ENCODE assay signal across 22 cellular contexts in the genomic region with DNA sequence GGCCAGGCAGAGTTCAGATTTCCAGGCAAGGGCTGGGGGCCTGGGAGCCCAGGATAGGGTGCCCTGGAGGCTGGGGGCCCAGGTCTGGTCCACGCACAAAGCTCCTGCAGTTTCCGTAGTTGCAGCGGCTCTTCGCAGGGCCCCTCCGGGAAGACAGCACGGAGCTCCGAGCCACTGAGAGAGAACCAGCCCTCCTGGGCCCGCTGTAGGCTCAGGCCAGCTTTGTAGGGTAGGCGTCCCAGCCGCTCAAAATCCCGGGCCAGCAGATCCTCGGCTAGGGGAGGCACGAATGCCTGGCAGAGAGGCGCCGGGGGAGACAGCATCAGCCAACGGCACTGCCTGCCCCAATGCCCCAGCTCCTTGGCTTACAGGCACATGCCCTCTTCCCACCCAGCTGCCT. TPM values are rescaled to one million over a fixed set of nuclear protein-coding genes. Genes with fewer than 3 reads are reported as not detected.
"Had no signal": no experiment of that assay in that cellular context is flagged by ENCODE, and none has a peak within 500 bp of the region (broad histone marks: within the 10 kb centered on the region; RNA-seq: fewer than 3 reads in every experiment).

No MANE protein-coding gene starts in this region.

- ATAC-seq: stimulated activated naive B cell treated with anti-CD40 and anti-IgM and Interleukin-4, amounts not matched to agents 10 μg/mL and 1 μg/mL and 100 μg/mL, for 72 hours had no signal

- H3K27ac ChIP-seq: colonic mucosa, lower lobe of right lung, ovary, psoas muscle, sigmoid colon, thoracic aorta, upper lobe of left lung had no signal

- H3K9me3 ChIP-seq: colonic mucosa, esophagus squamous epithelium, heart right ventricle, lower lobe of right lung, ovary, psoas muscle, sigmoid colon, spleen, thoracic aorta, tibial nerve, upper lobe of left lung had no signal

- H3K27me3 ChIP-seq: colonic mucosa, esophagus squamous epithelium, heart right ventricle, ovary, sigmoid colon, spleen, tibial nerve, upper lobe of left lung had no signal

- H3K27me3 Mint-ChIP-seq: dendritic cell treated with granulocyte-macrophage colony-stimulating factor and Interleukin-4, amounts not matched to agents 40 ng/mL and 50 ng/mL, for 4 days; stimulated activated naive B cell treated with anti-CD40 and anti-IgM and Interleukin-4, amounts not matched to agents 10 μg/mL and 1 μg/mL and 100 μg/mL, for 72 hours; stimulated activated naive CD8-positive, alpha-beta T cell treated with anti-CD3 and anti-CD28 coated beads, Interleukin-15, Interleukin-2, amounts not matched to agents 100 ng/mL and 50 ng/mL, for 24 hours had no signal

- H3K4me3 Mint-ChIP-seq: dendritic cell treated with granulocyte-macrophage colony-stimulating factor and Interleukin-4, amounts not matched to agents 40 ng/mL and 50 ng/mL, for 4 days; nephron; stimulated activated naive B cell treated with anti-CD40 and anti-IgM and Interleukin-4, amounts not matched to agents 10 μg/mL and 1 μg/mL and 100 μg/mL, for 72 hours; stimulated activated naive CD8-positive, alpha-beta T cell treated with anti-CD3 and anti-CD28 coated beads, Interleukin-15, Interleukin-2, amounts not matched to agents 100 ng/mL and 50 ng/mL, for 24 hours had no signal

- H3K27ac Mint-ChIP-seq: dendritic cell treated with granulocyte-macrophage colony-stimulating factor and Interleukin-4, amounts not matched to agents 40 ng/mL and 50 ng/mL, for 4 days; nephron; stimulated activated naive B cell treated with anti-CD40 and anti-IgM and Interleukin-4, amounts not matched to agents 10 μg/mL and 1 μg/mL and 100 μg/mL, for 72 hours; stimulated activated naive CD8-positive, alpha-beta T cell treated with anti-CD3 and anti-CD28 coated beads, Interleukin-15, Interleukin-2, amounts not matched to agents 100 ng/mL and 50 ng/mL, for 24 hours had no signal

- H3K4me3 ChIP-seq: colonic mucosa, esophagus squamous epithelium, heart right ventricle, lower lobe of right lung, ovary, psoas muscle, sigmoid colon, spleen, thoracic aorta, tibial nerve, upper lobe of left lung had no signal

- H3K36me3 ChIP-seq: ovary had no signal

- DNase-seq: effector memory CD4-positive, alpha-beta T cell; esophagus squamous epithelium; foreskin melanocyte; hippocampal formation; lower lobe of right lung; occipital lobe; ovary; posterior cingulate gyrus; spleen; stimulated activated CD4-positive, alpha-beta T cell treated with anti-CD3 and anti-CD28 coated beads, Interleukin-4, amount 100 ng/mL, for 4 hours; stimulated activated naive B cell treated with anti-CD40 and anti-IgM and Interleukin-4, amounts not matched to agents 10 μg/mL and 1 μg/mL and 100 μg/mL, for 72 hours had no signal

- H3K4me1 ChIP-seq: colonic mucosa, psoas muscle had no signal

RNA-seq across cellular contexts. Expression of a gene that starts 23.6 kb away (rescaled TPM):
- total RNA-seq: chondrocyte had no signal
